In the genomic region with DNA sequence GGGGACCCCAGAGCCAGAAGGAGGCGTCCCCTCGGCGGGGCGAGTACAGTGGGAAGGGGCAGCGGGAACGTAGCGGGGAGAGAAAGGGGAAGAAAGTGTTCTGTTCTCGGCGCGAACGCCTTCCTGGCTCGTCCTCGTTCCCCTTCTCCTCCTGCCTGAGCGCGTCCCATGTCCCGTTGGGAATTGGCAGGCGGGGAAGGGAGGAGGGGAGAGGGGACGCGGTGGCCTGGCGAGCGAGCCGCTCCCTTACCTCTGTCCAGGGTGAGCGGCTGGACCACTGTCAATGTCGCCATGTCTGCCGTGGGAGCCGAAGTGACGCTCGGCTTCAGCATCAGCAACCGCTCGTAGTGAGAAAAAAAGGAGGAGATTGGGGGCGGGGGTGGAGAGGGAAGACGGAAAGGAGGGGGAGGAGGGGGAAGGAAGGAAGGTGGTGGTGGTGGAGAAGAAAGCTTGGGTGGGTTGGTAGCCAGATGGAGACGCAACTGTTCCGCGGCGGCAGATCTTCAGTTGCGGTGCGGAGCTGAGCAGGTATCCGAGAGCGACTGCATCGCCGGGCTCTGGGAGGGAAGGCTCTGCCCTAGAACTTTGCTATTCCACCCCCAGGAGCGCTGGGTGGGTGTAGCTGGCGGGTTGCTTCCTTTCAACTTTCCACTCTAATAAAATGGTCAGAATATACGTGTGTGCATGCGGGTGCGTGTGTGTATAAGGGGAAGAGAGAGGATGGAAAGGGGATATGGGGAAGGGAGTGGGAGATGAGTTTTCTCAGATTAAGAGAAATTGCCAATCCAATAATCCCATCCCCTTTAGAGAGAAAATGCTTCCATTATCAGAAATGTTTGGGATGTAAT, we compare ENCODE assay signal across 8 cellular contexts. TPM values are rescaled to one million over a fixed set of nuclear protein-coding genes. Genes with fewer than 3 reads are reported as not detected.
DNase-seq lines count a peak whose midpoint lies in the region; ATAC-seq and TF ChIP-seq lines count a peak whose summit lies in the region.

A gene with protein sequence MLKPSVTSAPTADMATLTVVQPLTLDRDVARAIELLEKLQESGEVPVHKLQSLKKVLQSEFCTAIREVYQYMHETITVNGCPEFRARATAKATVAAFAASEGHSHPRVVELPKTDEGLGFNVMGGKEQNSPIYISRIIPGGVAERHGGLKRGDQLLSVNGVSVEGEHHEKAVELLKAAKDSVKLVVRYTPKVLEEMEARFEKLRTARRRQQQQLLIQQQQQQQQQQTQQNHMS (minus strand): TSS at position 544 of the 848 bp plus-strand sequence. CDS start 212 bp downstream, at position 332.

- no peaks in the 10 kb centered on the region for H3K9me3 ChIP-seq in H9 (ENCODE audit: control insufficient read depth, low read depth, low read length)
- no peaks in the 10 kb centered on the region for H3K9me3 ChIP-seq in body of pancreas
- no peaks in the 10 kb centered on the region for H3K9me3 ChIP-seq in iPS-20b (ENCODE audit: insufficient read depth, low read depth, low read length)

- H2AFZ ChIP-seq in H9 (ENCODE audit: low read length) = peak within 1 kb of the TSS; percentile 74

- H3K9ac ChIP-seq in H9 (ENCODE audit: extremely low read depth, insufficient read length, low read length) (peak within 1 kb of the TSS; percentile 54), iPS-20b (ENCODE audit: low read depth, low read length) (peak within 1 kb of the TSS; percentile 80; the same call in 1 of the 2 replicates)

- peaks cover 4% of the 10 kb centered on the region for H3K23me2 ChIP-seq in H9 (ENCODE audit: insufficient read length, low read depth, low read length, poor library complexity, severe bottlenecking)

- intact Hi-C loops in body of pancreas (cut with DNase I) = no loop called here

- DNase-seq in GM04503 (ENCODE audit: low read depth) (peak; percentile 20), H9 (peak; percentile 69), NCI-H1105 treated with DMSO at 0.1 percent for 48 hours (lab: John Stamatoyannopoulos, UW) (peak; percentile 75), body of pancreas (peak in 3 of 4 donors; percentile 13 to 38 (median 26))

- H3K27me3 ChIP-seq in H9 (ENCODE audit: insufficient read depth, low read length) = no peaks in the 10 kb centered on the region
- no peaks in the 10 kb centered on the region for H3K27me3 ChIP-seq in body of pancreas
- H3K27me3 ChIP-seq in iPS-20b (ENCODE audit: insufficient read depth, low read length) = peaks cover 12% of the 10 kb centered on the region

- H2BK20ac ChIP-seq in H9 (ENCODE audit: low read depth, low read length, poor library complexity, severe bottlenecking) = no peak within 1 kb of the TSS

- H3K4me3 Mint-ChIP-seq in H9 = peak within 1 kb of the TSS; percentile 89 to 95

- H3K18ac ChIP-seq in H9 (ENCODE audit: insufficient read length, low read depth, low read length) = peak within 1 kb of the TSS; percentile 23

- no peak within 1 kb of the TSS for H4K91ac ChIP-seq in H9 (ENCODE audit: insufficient read length, low read depth, low read length)

- no peak within 1 kb of the TSS for H2BK12ac ChIP-seq in H9 (ENCODE audit: insufficient read length, low read depth, low read length)

- TF ChIP-seq CTCF in H9 (conservative IDR thresholded peaks at IDR 0.05) = no peak
- TF ChIP-seq CTCF in body of pancreas (IDR thresholded peaks at IDR 0.05) = no peak

- H3K14ac ChIP-seq in H9 (ENCODE audit: insufficient read depth, low read length) = peak within 1 kb of the TSS; percentile 66

- H2BK120ac ChIP-seq in H9 (ENCODE audit: low read depth, low read length, poor library complexity, severe bottlenecking) = no peak within 1 kb of the TSS

- H3K4me1 Mint-ChIP-seq in H9 = peaks cover 39 to 41% of the 10 kb centered on the region in 2 experiments

- peak; percentile 30 for ATAC-seq in body of pancreas
- no peak for ATAC-seq in GM19328 (IDR thresholded peaks at IDR 0.05; ENCODE audit: unreplicated experiment)
- no peak for ATAC-seq in activated CD4-positive, CD25-positive, alpha-beta regulatory T cell treated with anti-CD3 and anti-CD28 coated beads, Interleukin-2, amount 50 U/mL, for 24 hours

- WGBS in H9 (ENCODE audit: extremely low coverage, insufficient read length, low lambda C conversion rate) = no CpG with 5 or more reads among the region's 47 CpGs
- WGBS in body of pancreas, 2 donors = 1 to 3% methylated on average over 35 to 46 of the region's 47 CpGs

- TF ChIP-seq POLR2A in body of pancreas (IDR thresholded peaks at IDR 0.05) = no peak

- no peak within 1 kb of the TSS for H2AK5ac ChIP-seq in H9 (ENCODE audit: insufficient read length, low read length)

- H3T11ph ChIP-seq in H9 (ENCODE audit: low read length) = no peak within 1 kb of the TSS

- no peaks in the 10 kb centered on the region for H3K36me3 ChIP-seq in body of pancreas (replicated peaks in 1 of 2; ENCODE audit: insufficient read depth in 1 of 2, low read depth in 2 of 2)
- H3K36me3 ChIP-seq in iPS-20b (ENCODE audit: insufficient read depth, low read depth, low read length) = no peaks in the 10 kb centered on the region

- no peaks in the 10 kb centered on the region for H3K9me3 Mint-ChIP-seq in H9

- H3K56ac ChIP-seq in H9 (ENCODE audit: insufficient read length, low read depth, low read length) = no peak within 1 kb of the TSS

- no peak within 1 kb of the TSS; a peak in 2 of 7 replicates for H3K27ac Mint-ChIP-seq in H9

- H4K20me1 ChIP-seq in H9 (ENCODE audit: control insufficient read depth, insufficient read depth, insufficient read length) = no peaks in the 10 kb centered on the region

- no peak within 1 kb of the TSS for H3K23ac ChIP-seq in H9 (ENCODE audit: insufficient read length, low read depth, low read length)

- H3K27me3 Mint-ChIP-seq in H9 (ENCODE audit: low read depth) = peaks cover 9% of the 10 kb centered on the region

- H2BK5ac ChIP-seq in H9 (ENCODE audit: insufficient read length, low read length) = no peak within 1 kb of the TSS

- H4K5ac ChIP-seq in H9 (ENCODE audit: insufficient read length, low read depth, low read length) = no peak within 1 kb of the TSS

- peak within 1 kb of the TSS; percentile 69 for H3K4me2 ChIP-seq in H9 (ENCODE audit: insufficient read depth, insufficient read length, low read length)

- no peaks in the 10 kb centered on the region; a peak in 1 of 7 replicates for H3K36me3 Mint-ChIP-seq in H9 (ENCODE audit: insufficient read depth in 1 of 3, low read depth in 3 of 3)

- no peak within 1 kb of the TSS for H4K8ac ChIP-seq in H9 (replicated peaks; ENCODE audit: insufficient read length, low read depth, low read length)

- no peak within 1 kb of the TSS for H3K27ac ChIP-seq in H9 (ENCODE audit: insufficient read length, low read depth, low read length)
- H3K27ac ChIP-seq in body of pancreas = peak within 1 kb of the TSS in 3 of 4 donors; percentile 40 to 63 (median 48)
- H3K27ac ChIP-seq in iPS-20b (ENCODE audit: low read length) = peak within 1 kb of the TSS; percentile 76
- H3K27ac ChIP-seq in skin epidermis = peak within 1 kb of the TSS; percentile 22 to 81 (median 53)

- no peak within 1 kb of the TSS for H3K4ac ChIP-seq in H9 (ENCODE audit: low read depth, low read length)

- no peaks in the 10 kb centered on the region for H3K79me1 ChIP-seq in H9 (ENCODE audit: insufficient read depth, low read depth, low read length, poor library complexity, severe bottlenecking)

- no peaks in the 10 kb centered on the region for H3K79me2 ChIP-seq in H9 (ENCODE audit: insufficient read depth, low read length)

- H3K4me3 ChIP-seq in body of pancreas = peak within 1 kb of the TSS; percentile 33 to 43
- H3K4me3 ChIP-seq in iPS-20b (ENCODE audit: low read length) = peak within 1 kb of the TSS; percentile 94
- peak within 1 kb of the TSS; percentile 35 to 62 (median 47) for H3K4me3 ChIP-seq in skin epidermis

- peaks cover 3% of the 10 kb centered on the region; the same call in 1 of the 2 replicates for H3K4me1 ChIP-seq in H9 (ENCODE audit: insufficient read depth, low read length)
- H3K4me1 ChIP-seq in body of pancreas = peaks cover 4% of the 10 kb centered on the region
- peaks cover 12% of the 10 kb centered on the region; the same call in 1 of the 2 replicates for H3K4me1 ChIP-seq in iPS-20b (ENCODE audit: insufficient read depth, low read length)

- H2BK15ac ChIP-seq in H9 (ENCODE audit: low read depth, low read length) = no peak within 1 kb of the TSS

RNA-seq across cellular contexts. Expression of the gene that starts here (rescaled TPM):
- total RNA-seq in H9 (2021) = 18.3 and 18.4 TPM in 2 replicates
- total RNA-seq in body of pancreas = 1 to 10 TPM in 1 of 2 donors, under 1 TPM in 1; 0.66 to 1.0 TPM

Comparison
In these comparisons a context has a peak if more than half of its experiments do, and no peak if none do; other contexts are left out.
1. DNase-seq: peak in every context shown above with its lines; median percentile 75 in NCI-H1105 treated with DMSO at 0.1 percent for 48 hours; 69 in H9; 26 in body of pancreas; 20 in GM04503.
2. H3K4me3 ChIP-seq: peak in every context shown above with its lines; median percentile 94 in iPS-20b; 47 in skin epidermis; 38 in body of pancreas.